Comparison of ENCODE assay signal across 8 cellular contexts in the genomic region with DNA sequence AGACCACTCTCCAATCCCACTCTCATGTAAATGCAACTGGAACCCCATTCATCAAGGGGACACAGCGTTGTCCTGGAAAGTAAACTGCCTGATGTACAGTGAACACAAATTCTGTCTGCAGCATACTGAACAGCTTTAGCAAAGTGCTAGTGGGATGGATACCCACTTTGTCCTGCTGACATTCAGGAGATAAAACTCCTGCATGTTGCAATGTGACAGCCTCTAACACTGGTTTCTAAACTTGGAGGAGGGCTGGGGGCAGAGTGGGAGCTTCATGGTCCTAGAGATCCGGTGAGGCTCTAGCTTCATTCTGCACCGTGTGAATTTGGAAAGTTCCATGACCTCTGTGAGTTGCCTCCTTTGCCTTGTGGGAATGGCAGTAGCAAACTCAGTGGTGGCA.
"Had no signal": no experiment of that assay in that cellular context is flagged by ENCODE, and none has a peak within 500 bp of the region (broad histone marks: within the 10 kb centered on the region; RNA-seq: fewer than 3 reads in every experiment).

No MANE protein-coding gene starts in this region.

- H3K27ac Mint-ChIP-seq: H9 had no signal

- H3K9me3 Mint-ChIP-seq: H9 had no signal

- H3K4me3 ChIP-seq: K562 had no signal

- ATAC-seq: K562 had no signal

- FAIRE-seq: H54, HTR-8/SVneo, K562 had no signal

- H3K4me3 Mint-ChIP-seq: H9 had no signal

- DNase-seq: GOT3, H9, HCEC 1CT, IMR-90, KG1 had no signal
